In genomic region chr1:85409516-85409915, GRCh38 we compare ENCODE assay signal across 22 cellular contexts. TPM values are rescaled to one million over a fixed set of nuclear protein-coding genes. Genes with fewer than 3 reads are reported as not detected.
"Had no signal": no experiment of that assay in that cellular context is flagged by ENCODE, and none has a peak within 500 bp of the region (broad histone marks: within the 10 kb centered on the region; RNA-seq: fewer than 3 reads in every experiment).

No MANE protein-coding gene starts in this region.

- H3K9me3 Mint-ChIP-seq: activated B cell treated with CpG ODN at 0.5 μM for 24 hours; activated CD4-positive, alpha-beta T cell treated with anti-CD3 and anti-CD28 coated beads, Interleukin-2, amount 10 ng/mL, durations not matched to agents 24 days and 14 days; activated naive CD4-positive, alpha-beta T cell treated with anti-CD3 and anti-CD28 coated beads, Interleukin-2, amount 50 U/mL, for 24 hours; activated T-cell treated with anti-CD3 and anti-CD28 coated beads, Interleukin-2, amount 50 U/mL, for 24 hours; activated T-helper 1 cell treated with anti-CD3 and anti-CD28 coated beads, Interleukin-12 subunit alpha, Interleukin-12 subunit beta, Interleukin-2, Interleukin-4 antibody, amounts not matched to agents 30 ng/mL and 10 ng/mL and 1 ng/mL, durations not matched to agents 14 hours and 24 hours and 36 hours; T-helper 1 cell treated with Interleukin-12 subunit alpha and Interleukin-12 subunit beta and Interleukin-4 antibody, amounts not matched to agents 30 μg/mL and 1 μg/mL, for 36 hours had no signal

- H3K27me3 Mint-ChIP-seq: activated B cell treated with CpG ODN at 0.5 μM for 24 hours; activated T-cell treated with anti-CD3 and anti-CD28 coated beads, Interleukin-2, amount 50 U/mL, for 24 hours had no signal

- H3K4me3 Mint-ChIP-seq: activated B cell treated with CpG ODN at 0.5 μM for 24 hours; activated CD4-positive, alpha-beta T cell treated with anti-CD3 and anti-CD28 coated beads, Interleukin-2, amount 10 ng/mL, durations not matched to agents 24 days and 14 days; activated CD8-positive, alpha-beta memory T cell treated with anti-CD3 and anti-CD28 coated beads, Interleukin-2, amount 10 ng/mL, durations not matched to agents 7 days and 5 days; activated naive CD4-positive, alpha-beta T cell treated with anti-CD3 and anti-CD28 coated beads, Interleukin-2, amount 50 U/mL, for 24 hours; activated T-cell treated with anti-CD3 and anti-CD28 coated beads, Interleukin-2, amount 50 U/mL, for 24 hours; activated T-helper 1 cell treated with anti-CD3 and anti-CD28 coated beads, Interleukin-12 subunit alpha, Interleukin-12 subunit beta, Interleukin-2, Interleukin-4 antibody, amounts not matched to agents 30 ng/mL and 10 ng/mL and 1 ng/mL, durations not matched to agents 14 hours and 24 hours and 36 hours; brain; T-helper 1 cell treated with Interleukin-12 subunit alpha and Interleukin-12 subunit beta and Interleukin-4 antibody, amounts not matched to agents 30 μg/mL and 1 μg/mL, for 36 hours had no signal

- H3K4me1 Mint-ChIP-seq: activated B cell treated with CpG ODN at 0.5 μM for 24 hours; activated CD4-positive, alpha-beta T cell treated with anti-CD3 and anti-CD28 coated beads, Interleukin-2, amount 10 ng/mL, durations not matched to agents 24 days and 14 days; activated CD8-positive, alpha-beta memory T cell treated with anti-CD3 and anti-CD28 coated beads, Interleukin-2, amount 10 ng/mL, durations not matched to agents 7 days and 5 days; activated naive CD4-positive, alpha-beta T cell treated with anti-CD3 and anti-CD28 coated beads, Interleukin-2, amount 50 U/mL, for 24 hours had no signal

- DNase-seq: activated B cell treated with CpG ODN at 0.5 μM for 24 hours; activated CD4-positive, alpha-beta T cell treated with anti-CD3 and anti-CD28 coated beads for 1 hour; activated CD4-positive, alpha-beta T cell treated with anti-CD3 and anti-CD28 coated beads, Interleukin-2, amount 10 ng/mL, durations not matched to agents 24 days and 14 days; activated CD4-positive, alpha-beta T cell treated with anti-CD3 and anti-CD28 coated beads, Interleukin-2, amount 50 U/mL, for 48 hours; activated CD8-positive, alpha-beta memory T cell treated with anti-CD3 and anti-CD28 coated beads, Interleukin-2, amount 10 ng/mL, durations not matched to agents 7 days and 5 days; activated effector memory CD4-positive, alpha-beta T cell treated with Interleukin-2 at 50 U/mL for 16 hours; activated naive CD4-positive, alpha-beta T cell; activated T-cell treated with anti-CD3 and anti-CD28 coated beads, Interleukin-2, amount 50 U/mL, for 24 hours; aorta; MM.1S; NCI-H1105; NCI-H1436; NCI-H187; NCI-H2081; NCI-H510A treated with DMSO at 0.1 percent for 48 hours; NCI-H69; PC-3; SHP77 treated with DMSO at 0.1 percent for 48 hours had no signal

- H3K36me3 Mint-ChIP-seq: activated CD8-positive, alpha-beta memory T cell treated with anti-CD3 and anti-CD28 coated beads, Interleukin-2, amount 10 ng/mL, durations not matched to agents 7 days and 5 days; activated naive CD4-positive, alpha-beta T cell treated with anti-CD3 and anti-CD28 coated beads, Interleukin-2, amount 50 U/mL, for 24 hours; brain had no signal

- ATAC-seq: activated CD8-positive, alpha-beta memory T cell treated with anti-CD3 and anti-CD28 coated beads, Interleukin-2, amount 10 ng/mL, durations not matched to agents 7 days and 5 days; PC-3 had no signal

- H3K27ac Mint-ChIP-seq: activated B cell treated with CpG ODN at 0.5 μM for 24 hours; activated CD4-positive, alpha-beta T cell treated with anti-CD3 and anti-CD28 coated beads, Interleukin-2, amount 10 ng/mL, durations not matched to agents 24 days and 14 days; activated CD8-positive, alpha-beta memory T cell treated with anti-CD3 and anti-CD28 coated beads, Interleukin-2, amount 10 ng/mL, durations not matched to agents 7 days and 5 days; activated naive CD4-positive, alpha-beta T cell treated with anti-CD3 and anti-CD28 coated beads, Interleukin-2, amount 50 U/mL, for 24 hours; activated T-cell treated with anti-CD3 and anti-CD28 coated beads, Interleukin-2, amount 50 U/mL, for 24 hours; activated T-helper 1 cell treated with anti-CD3 and anti-CD28 coated beads, Interleukin-12 subunit alpha, Interleukin-12 subunit beta, Interleukin-2, Interleukin-4 antibody, amounts not matched to agents 30 ng/mL and 10 ng/mL and 1 ng/mL, durations not matched to agents 14 hours and 24 hours and 36 hours; T-helper 1 cell treated with Interleukin-12 subunit alpha and Interleukin-12 subunit beta and Interleukin-4 antibody, amounts not matched to agents 30 μg/mL and 1 μg/mL, for 36 hours had no signal

RNA-seq across cellular contexts. Expression of gene DDAH1, which starts 55.4 kb away (rescaled TPM):
- total RNA-seq: activated CD4-positive, alpha-beta T cell treated with anti-CD3 and anti-CD28 coated beads, Interleukin-2, amount 10 ng/mL, durations not matched to agents 24 days and 14 days; activated CD8-positive, alpha-beta memory T cell treated with anti-CD3 and anti-CD28 coated beads, Interleukin-2, amount 10 ng/mL, durations not matched to agents 7 days and 5 days; activated T-helper 1 cell treated with anti-CD3 and anti-CD28 coated beads, Interleukin-12 subunit alpha, Interleukin-12 subunit beta, Interleukin-2, Interleukin-4 antibody, amounts not matched to agents 30 ng/mL and 10 ng/mL and 1 ng/mL, durations not matched to agents 14 hours and 24 hours and 36 hours had no signal
